ENCODE assay signal across 11 cellular contexts in genomic region chr20:57682184-57683038, GRCh38.
A peak's percentile ranks its signal among the peaks of the same experiment; 100 is the strongest.
DNase-seq lines count a peak whose midpoint lies in the region; ATAC-seq and TF ChIP-seq lines count a peak whose summit lies in the region.
"Had no signal": no experiment of that assay in that cellular context is flagged by ENCODE, and none has a peak within 500 bp of the region (broad histone marks: within the 10 kb centered on the region; RNA-seq: fewer than 3 reads in every experiment).

No MANE protein-coding gene starts in this region.

- H3K36me3 ChIP-seq in duodenal mucosa (ENCODE audit: control insufficient read depth in 1 of 2, insufficient read depth in 2 of 2, low read length in 2 of 2) = no peaks in the 10 kb centered on the region
- H3K36me3 ChIP-seq: HAP-1 had no signal

- no peak for TF ChIP-seq CTCF in AG10803 (conservative IDR thresholded peaks at IDR 0.05; ENCODE audit: low read length)

- peaks cover 10 to 19% of the 10 kb centered on the region in 2 donors for H3K4me1 ChIP-seq in duodenal mucosa (ENCODE audit: control insufficient read depth in 1 of 2, insufficient read depth in 2 of 2, low read length in 2 of 2)
- H3K4me1 ChIP-seq: HAP-1 had no signal

- peak; percentile 47 for ATAC-seq in GM19035 (IDR thresholded peaks at IDR 0.05; ENCODE audit: unreplicated experiment)
- peak; percentile 22 for ATAC-seq in HG03108 (IDR thresholded peaks at IDR 0.05; ENCODE audit: unreplicated experiment)

- DNase-seq in AG10803 (ENCODE audit: low read depth) (peak; percentile 30), SKM-1 (lab: John Stamatoyannopoulos, UW; ENCODE audit: unreplicated experiment) (no peak), SIG-M5 treated with dmso at 0.1 percent for 504 hours (lab: John Stamatoyannopoulos, UW; ENCODE audit: unreplicated experiment) (no peak)
- DNase-seq in stimulated activated naive CD4-positive, alpha-beta T cell (lab: John Stamatoyannopoulos, UW) = no peak
- DNase-seq in stimulated activated CD4-positive, alpha-beta T cell treated with anti-CD3 and anti-CD28 coated beads, Interleukin-4, amount 100 ng/mL, for 4 hours = no peak
- DNase-seq: activated CD4-positive, alpha-beta T cell treated with anti-CD3 and anti-CD28 coated beads, Interleukin-2, amount 10 ng/mL, durations not matched to agents 7 days and 5 days; NCI-H1694 treated with DMSO at 0.1 percent for 48 hours had no signal

- no peaks in the 10 kb centered on the region for H3K27me3 ChIP-seq in duodenal mucosa (ENCODE audit: control insufficient read depth in 1 of 2, insufficient read depth in 2 of 2, low read length in 2 of 2)

- H3K4me3 ChIP-seq in AG10803 (ENCODE audit: low read length) (no peak overlapping the region), duodenal mucosa (ENCODE audit: low read depth in 1 of 2, low read length in 2 of 2) (no peak overlapping the region)
- H3K4me3 ChIP-seq: HAP-1 had no signal

- no peaks in the 10 kb centered on the region for H3K9me3 ChIP-seq in duodenal mucosa (ENCODE audit: control insufficient read depth in 1 of 2, low read length in 2 of 2)
- H3K9me3 ChIP-seq: HAP-1 had no signal

- no peak overlapping the region for H3K9ac ChIP-seq in duodenal mucosa (ENCODE audit: low read depth in 1 of 2, low read length in 2 of 2)

- peak overlapping the region; percentile 54 for H3K27ac ChIP-seq in duodenal mucosa (ENCODE audit: low read depth, low read length)
